Comparison of ENCODE assay signal across 8 cellular contexts in the genomic region with DNA sequence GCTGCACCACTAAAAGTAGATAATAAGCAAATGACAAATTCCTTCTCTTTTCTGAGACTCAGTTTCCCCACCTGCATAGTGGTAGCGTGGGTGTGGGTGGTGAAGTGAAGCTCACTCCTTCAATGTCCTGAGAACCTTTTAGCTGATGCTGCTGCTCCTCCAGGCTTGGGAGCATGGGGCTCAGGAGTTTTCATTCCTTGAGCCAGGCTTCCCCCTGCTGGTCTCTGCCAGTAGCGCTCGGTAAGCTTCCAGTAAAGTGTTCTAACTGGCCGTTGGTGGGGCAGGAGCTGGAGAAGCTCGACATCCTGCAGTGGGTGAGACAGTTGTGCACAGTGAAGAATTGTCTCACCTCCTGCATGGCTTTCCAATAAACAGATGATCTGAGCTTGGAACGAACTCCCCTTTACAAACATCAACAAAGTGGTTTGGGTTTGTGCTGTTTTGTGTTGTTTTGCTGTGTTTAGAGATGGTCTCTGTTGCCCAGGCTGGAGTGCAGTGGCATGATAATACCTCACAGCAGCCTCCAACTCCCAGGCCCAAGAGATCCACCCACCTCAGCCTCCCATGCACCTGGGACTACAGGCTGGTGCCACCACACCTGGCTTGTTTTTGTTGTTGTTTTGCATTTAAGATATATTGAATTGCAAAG. TPM values are rescaled to one million over a fixed set of nuclear protein-coding genes. Genes with fewer than 3 reads are reported as not detected.
A peak's percentile ranks its signal among the peaks of the same experiment; 100 is the strongest.
DNase-seq lines count a peak whose midpoint lies in the region; ATAC-seq and TF ChIP-seq lines count a peak whose summit lies in the region.

No MANE protein-coding gene starts in this region.

- CTCF ChIA-PET in HCT116 (lab: Charles Lee) (interaction anchor here (0.6 to 3.0 kb wide), 44 partner anchors 9 to 649 kb away, joined by 3 to 42 read pairs (median 5); partner anchors contain the start of genes CCDC69, G3BP1, GM2A and SLC36A1), SK-N-SH (lab: Yijun Ruan, JAX) (interaction anchor here (0.6 to 10.7 kb wide), 70 partner anchors 9 to 677 kb away, joined by 3 to 375 read pairs (median 5); partner anchors contain the start of genes G3BP1, SLC36A1 and SLC36A2)
- CTCF ChIA-PET in activated naive CD4-positive, alpha-beta T cell treated with anti-CD3 and anti-CD28 coated beads for 36 hours (lab: Charles Lee): interaction anchor here (0.5 to 3.4 kb wide), 52 partner anchors 9 to 703 kb away, joined by 3 to 45 read pairs (median 4); partner anchors contain the start of genes G3BP1 and SLC36A1

- intact Hi-C loops in HCT116 (cut with micrococcal nuclease) (loop anchor here (1.0 to 5.0 kb wide), 6 partner anchors 132 to 695 kb away; partner anchors contain the start of gene SLC36A1), head of caudate nucleus (cut with DNase I) (loop anchor here (5.0 to 10.0 kb wide), 2 partner anchors 147 to 205 kb away; partner anchors contain the start of gene SLC36A1)
- intact Hi-C loops in activated naive CD4-positive, alpha-beta T cell treated with anti-CD3 and anti-CD28 coated beads for 36 hours (cut with micrococcal nuclease): loop anchor here (1.0 to 2.0 kb wide), 4 partner anchors 39 to 205 kb away; partner anchors contain the start of gene SLC36A1

- H2AFZ ChIP-seq in HCT116 (ENCODE audit: low read depth, low read length, poor library complexity, severe bottlenecking) (peak overlapping the region; percentile 93), MM.1S (ENCODE audit: low read length) (0 out of 2 replicates have a peak overlapping the region, but pooled peaks have one; percentile 10), SK-N-SH (ENCODE audit: low read depth) (peak overlapping the region; percentile 49; the same call in 1 of the 2 replicates)

- no peaks in the 10 kb centered on the region for H3K36me3 Mint-ChIP-seq in activated naive CD4-positive, alpha-beta T cell treated with anti-CD3 and anti-CD28 coated beads for 36 hours (ENCODE audit: low read depth)
- H3K36me3 Mint-ChIP-seq in progenitor cell of endocrine pancreas (ENCODE audit: insufficient read depth): no peaks in the 10 kb centered on the region

- H3K27ac ChIP-seq in HCT116 (ENCODE audit: low read depth, low read length) (no peak overlapping the region), MM.1S (ENCODE audit: low read length) (no peak overlapping the region), SK-N-SH (ENCODE audit: low read depth in 2 of 2, low read length in 1 of 2) (no peak overlapping the region)

- no peak for TF ChIP-seq EP300 in SK-N-SH (IDR thresholded peaks at IDR 0.05; ENCODE audit: borderline replicate concordance in 1 of 2, low read depth in 1 of 2, low read length in 1 of 2)

- no peaks in the 10 kb centered on the region for H3K9me2 ChIP-seq in HCT116 (ENCODE audit: insufficient read depth)
- H3K9me2 ChIP-seq in MM.1S (replicated peaks; ENCODE audit: insufficient read depth, low read length): no peaks in the 10 kb centered on the region
- H3K9me2 ChIP-seq in SK-N-SH: no peaks in the 10 kb centered on the region

- TF ChIP-seq RAD21 in HCT116 (IDR thresholded peaks at IDR 0.05; ENCODE audit: low read depth) (peak; percentile 98), SK-N-SH (IDR thresholded peaks at IDR 0.05; ENCODE audit: low read length) (peak; percentile 96)

- H3K9me3 Mint-ChIP-seq in activated naive CD4-positive, alpha-beta T cell treated with anti-CD3 and anti-CD28 coated beads for 36 hours: no peaks in the 10 kb centered on the region
- no peaks in the 10 kb centered on the region for H3K9me3 Mint-ChIP-seq in progenitor cell of endocrine pancreas (ENCODE audit: low read depth)

- H3K9me3 ChIP-seq in HCT116 (ENCODE audit: control insufficient read depth in 1 of 2, insufficient read depth in 1 of 2, low read depth in 1 of 2, low read length in 2 of 2) (no peaks in the 10 kb centered on the region), MM.1S (replicated peaks; ENCODE audit: insufficient read depth, low read length) (no peaks in the 10 kb centered on the region), SK-N-SH (no peaks in the 10 kb centered on the region)

- H3K27me3 ChIP-seq in HCT116 (ENCODE audit: insufficient read depth, low read length) (no peaks in the 10 kb centered on the region), MM.1S (replicated peaks; ENCODE audit: insufficient read depth, low read length) (no peaks in the 10 kb centered on the region), SK-N-SH (ENCODE audit: insufficient read depth) (peaks cover under 1% of the 10 kb centered on the region; the same call in 1 of the 2 replicates)

- H3K4me3 Mint-ChIP-seq in activated naive CD4-positive, alpha-beta T cell treated with anti-CD3 and anti-CD28 coated beads for 36 hours: no peak overlapping the region
- no peak overlapping the region for H3K4me3 Mint-ChIP-seq in progenitor cell of endocrine pancreas (ENCODE audit: low read depth)

- ATAC-seq in HCT116: peak; percentile 99

- TF ChIP-seq POLR2A in HCT116 (IDR thresholded peaks at IDR 0.05; ENCODE audit: borderline replicate concordance, extremely low read depth, insufficient read depth, insufficient read length): no peak

- no TSS peak for BruUV-seq in HCT116 (replicated peaks; lab: Mats Ljungman, UMichigan)

- H3K36me3 ChIP-seq in HCT116 (ENCODE audit: control insufficient read depth in 1 of 2, insufficient read depth in 2 of 2, low read length in 2 of 2): no peaks in the 10 kb centered on the region
- H3K36me3 ChIP-seq in MM.1S (replicated peaks; ENCODE audit: insufficient read depth, low read length): no peaks in the 10 kb centered on the region
- H3K36me3 ChIP-seq in SK-N-SH (replicated peaks in 1 of 2; ENCODE audit: control insufficient read depth in 1 of 2, insufficient read depth in 2 of 2, low read length in 1 of 2): no peaks in the 10 kb centered on the region

- RAD21 ChIA-PET in HCT116 (lab: Charles Lee; ENCODE audit: low non-redundant PET in 1 of 2, low total read pairs in 2 of 2, uncharacterized antibody in 2 of 2, unreplicated experiment in 2 of 2): interaction anchor here (0.7 to 2.0 kb wide), 14 partner anchors 35 to 650 kb away, joined by 3 to 15 read pairs (median 6); partner anchors contain the start of gene SLC36A1 (in 2 of the 2)

- POLR2A ChIA-PET in HCT116 (lab: Charles Lee): interaction anchor here (0.7 to 1.0 kb wide), 2 partner anchors 87 to 205 kb away, joined by 3 to 4 read pairs; partner anchors contain the start of gene SLC36A1
- POLR2A ChIA-PET in SK-N-SH (lab: Yijun Ruan, JAX): interaction anchor here (0.6 to 1.6 kb wide), 3 partner anchors 174 to 399 kb away, joined by 3 to 6 read pairs (median 3); partner anchors contain the start of genes GM2A and SLC36A1

- H3K4me2 ChIP-seq in HCT116 (ENCODE audit: low read length) (peak overlapping the region; percentile 29; the same call in 1 of the 2 replicates), MM.1S (ENCODE audit: low read depth, low read length) (no peak overlapping the region), SK-N-SH (no peak overlapping the region)

- no peak overlapping the region for H3K27ac Mint-ChIP-seq in activated naive CD4-positive, alpha-beta T cell treated with anti-CD3 and anti-CD28 coated beads for 36 hours
- no peak overlapping the region for H3K27ac Mint-ChIP-seq in progenitor cell of endocrine pancreas

- H3K4me1 ChIP-seq in HCT116 (ENCODE audit: control insufficient read depth in 1 of 2, insufficient read depth in 2 of 2, low read length in 2 of 2): no peaks in the 10 kb centered on the region; a peak in 1 of 4 replicates
- H3K4me1 ChIP-seq in MM.1S (ENCODE audit: low read length): no peaks in the 10 kb centered on the region
- no peaks in the 10 kb centered on the region for H3K4me1 ChIP-seq in SK-N-SH (ENCODE audit: control insufficient read depth in 1 of 2, insufficient read depth in 2 of 2, low read depth in 1 of 2, low read length in 1 of 2)

- H3K79me2 ChIP-seq in HCT116 (ENCODE audit: insufficient read depth, low read length) (no peaks in the 10 kb centered on the region), MM.1S (ENCODE audit: low read length) (no peaks in the 10 kb centered on the region), SK-N-SH (ENCODE audit: insufficient read depth) (no peaks in the 10 kb centered on the region)

- no peaks in the 10 kb centered on the region for H3F3A ChIP-seq in MM.1S (ENCODE audit: insufficient read depth, low read length)
- no peaks in the 10 kb centered on the region for H3F3A ChIP-seq in SK-N-SH (replicated peaks; ENCODE audit: insufficient read depth)

- WGBS in SK-N-SH (ENCODE audit: low lambda C conversion rate): 8% methylated on average over 5 of the region's 6 CpGs

- no peaks in the 10 kb centered on the region for H4K20me1 ChIP-seq in HCT116 (ENCODE audit: insufficient read depth)
- no peaks in the 10 kb centered on the region for H4K20me1 ChIP-seq in MM.1S (ENCODE audit: insufficient read depth, low read length)
- H4K20me1 ChIP-seq in SK-N-SH (ENCODE audit: insufficient read depth): no peaks in the 10 kb centered on the region

- H3K27me3 Mint-ChIP-seq in activated naive CD4-positive, alpha-beta T cell treated with anti-CD3 and anti-CD28 coated beads for 36 hours (ENCODE audit: low read depth): no peaks in the 10 kb centered on the region
- peaks cover 11% of the 10 kb centered on the region for H3K27me3 Mint-ChIP-seq in progenitor cell of endocrine pancreas

- TF ChIP-seq CTCF in GM12873 (IDR thresholded peaks at IDR 0.05; ENCODE audit: insufficient read depth, low read depth, low read length, missing control alignments) (peak; percentile 98), HCT116 (IDR thresholded peaks at IDR 0.05 in 2 of 3, conservative IDR thresholded peaks at IDR 0.05 in 1 of 3; ENCODE audit: borderline replicate concordance in 1 of 3, insufficient read depth in 1 of 3, low read depth in 2 of 3, low read length in 2 of 3) (peak; percentile 89 to 94 (median 93)), MM.1S (IDR thresholded peaks at IDR 0.05; ENCODE audit: low read length) (peak; percentile 94), SK-N-SH (IDR thresholded peaks at IDR 0.05) (peak; percentile 80), progenitor cell of endocrine pancreas (IDR thresholded peaks at IDR 0.05; ENCODE audit: unreplicated experiment) (peak; percentile 85)

- H3K4me3 ChIP-seq in HCT116 (replicated peaks in 1 of 2; ENCODE audit: low read depth in 1 of 2, low read length in 2 of 2): no peak overlapping the region
- no peak overlapping the region for H3K4me3 ChIP-seq in MM.1S (ENCODE audit: low read length)
- peak overlapping the region in 1 of 2 experiments; percentile 1; a peak in 1 of 4 replicates for H3K4me3 ChIP-seq in SK-N-SH (ENCODE audit: low read depth in 2 of 2, low read length in 1 of 2)

- DNase-seq in HCT116 (ENCODE audit: low read depth, low spot score) (peak; percentile 64), MM.1S (peak; percentile 80), SK-N-SH (peak; percentile 82), head of caudate nucleus (peak; percentile 75 to 94 (median 86)), progenitor cell of endocrine pancreas (ENCODE audit: low spot score, unreplicated experiment) (peak; percentile 69), cortex of kidney (lab: John Stamatoyannopoulos, UW) (no peak)
- DNase-seq in activated naive CD4-positive, alpha-beta T cell treated with anti-CD3 and anti-CD28 coated beads for 36 hours: peak; percentile 88

- H3K9ac ChIP-seq in HCT116 (ENCODE audit: low read length): no peak overlapping the region
- H3K9ac ChIP-seq in MM.1S (ENCODE audit: low read length): no peak overlapping the region
- no peak overlapping the region for H3K9ac ChIP-seq in SK-N-SH

- H3K4me1 Mint-ChIP-seq in activated naive CD4-positive, alpha-beta T cell treated with anti-CD3 and anti-CD28 coated beads for 36 hours (ENCODE audit: low read depth): no peaks in the 10 kb centered on the region
- peaks cover 1% of the 10 kb centered on the region for H3K4me1 Mint-ChIP-seq in progenitor cell of endocrine pancreas (ENCODE audit: low read depth)

RNA-seq across cellular contexts. Expression of gene SPARC, which starts 34.6 kb away (rescaled TPM):
- total RNA-seq in HCT116 (2021; ENCODE audit: unreplicated experiment) (3.0 TPM), progenitor cell of endocrine pancreas (55.2 and 83.9 TPM in 2 replicates)
- polyA plus RNA-seq in HCT116 (2012): 0.04 and 0.52 TPM in 2 replicates
- 987 and 1,115 TPM in 2 replicates for polyA plus RNA-seq in SK-N-SH (2012; rRNA removed)
- 736 and 811 TPM in 2 replicates for polyA plus RNA-seq in SK-N-SH (2012; cell fraction: cytosol; rRNA removed)
- polyA plus RNA-seq in SK-N-SH (2012; cell fraction: nucleus; rRNA removed): 900 and 1,030 TPM in 2 replicates
- under 1 TPM; 0.20 to 0.45 TPM for total RNA-seq in activated naive CD4-positive, alpha-beta T cell treated with anti-CD3 and anti-CD28 coated beads for 36 hours

Comparison
In these comparisons a context has a peak if more than half of its experiments do, and no peak if none do; other contexts are left out.
1. H2AFZ ChIP-seq: peak in every context shown above with its lines; median percentile 93 in HCT116; 49 in SK-N-SH; 10 in MM.1S.
2. RNA of gene SPARC, which starts 34.6 kb away (total RNA-seq): 55.2 to 83.9 TPM in progenitor cell of endocrine pancreas; 3.0 TPM in HCT116 (single experiment) and 0.20 to 0.45 TPM in activated naive CD4-positive, alpha-beta T cell treated with anti-CD3 and anti-CD28 coated beads for 36 hours; every median in the first group is over 10 times any median in the second.
3. Peak in every context shown above with its lines, with median percentiles within 50 percentile points of each other: CTCF ChIP-seq.